In the genomic region with DNA sequence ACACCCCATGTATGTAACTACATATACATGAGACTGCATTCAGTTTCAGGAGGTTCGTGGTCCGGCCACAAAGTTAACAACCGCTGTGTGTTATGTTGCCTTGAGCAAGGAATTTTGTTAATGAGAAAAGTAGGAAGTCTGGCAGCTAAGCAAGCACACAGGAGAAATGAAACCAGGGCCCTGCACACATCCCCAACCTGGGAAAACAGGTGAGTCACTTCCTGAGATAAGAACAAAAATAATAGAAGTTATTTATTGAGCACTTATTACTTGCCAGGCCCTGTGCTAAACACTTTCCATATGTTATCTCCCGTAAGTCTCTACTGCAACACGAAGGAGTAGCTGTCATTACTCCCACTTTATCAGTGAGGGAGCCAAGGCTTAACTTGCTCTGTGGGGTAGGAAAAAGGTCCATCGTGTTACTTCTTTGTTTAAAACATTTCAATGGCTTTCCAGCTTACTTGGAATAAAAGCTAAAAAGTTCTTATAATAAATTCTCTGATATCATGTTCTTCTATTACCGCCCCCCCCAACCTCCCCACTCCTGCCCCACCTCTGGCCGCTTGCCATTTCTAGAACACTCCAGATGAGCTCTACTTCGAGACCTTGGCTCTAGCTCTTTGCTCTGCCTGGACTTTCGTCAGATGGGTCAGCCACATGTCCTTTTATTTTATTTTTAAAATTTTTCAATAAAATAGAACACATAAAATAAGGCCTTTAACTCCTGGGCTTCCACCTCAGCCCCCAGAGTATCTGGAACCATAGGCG, we compare ENCODE assay signal across 17 cellular contexts. TPM values are rescaled to one million over a fixed set of nuclear protein-coding genes. Genes with fewer than 3 reads are reported as not detected.
DNase-seq lines count a peak whose midpoint lies in the region; ATAC-seq, FAIRE-seq and TF ChIP-seq lines count a peak whose summit lies in the region.
"Had no signal": no experiment of that assay in that cellular context is flagged by ENCODE, and none has a peak within 500 bp of the region (broad histone marks: within the 10 kb centered on the region; RNA-seq: fewer than 3 reads in every experiment).

No MANE protein-coding gene starts in this region.

- TF ChIP-seq CTCF in hepatocyte (IDR thresholded peaks at IDR 0.05; ENCODE audit: poor library complexity) (no peak), uterus (IDR thresholded peaks at IDR 0.05) (no peak)

- 61% methylated on average over 11 of the region's 11 CpGs for WGBS in right cardiac atrium
- 61% methylated on average over 11 of the region's 11 CpGs for WGBS in hepatocyte (ENCODE audit: low lambda C conversion rate, missing lambda C conversion rate)

- H3K36me3 ChIP-seq in hepatocyte (replicated peaks; ENCODE audit: insufficient read depth, low read depth): no peaks in the 10 kb centered on the region
- no peaks in the 10 kb centered on the region for H3K36me3 ChIP-seq in uterus
- H3K36me3 ChIP-seq: esophagus squamous epithelium had no signal

- DNase-seq in right cardiac atrium (no peak), cardiac septum (ENCODE audit: low spot score) (no peak), UCSD-AML1 (lab: John Stamatoyannopoulos, UW; ENCODE audit: unreplicated experiment) (peak; percentile 15), hepatocyte (ENCODE audit: low spot score) (peak; percentile 35), uterus (peak; percentile 32 to 35), HuH-7.5 (ENCODE audit: low spot score) (no peak), urothelium cell line (ENCODE audit: low spot score) (no peak), GDM1 (lab: John Stamatoyannopoulos, UW) (no peak)
- DNase-seq: activated CD4-positive, alpha-beta memory T cell treated with anti-CD3 and anti-CD28 coated beads, Interleukin-2, amount 10 ng/mL, durations not matched to agents 7 days and 5 days; amygdala; cortex of kidney; esophagus squamous epithelium; NCI-H1092; NK-92 treated with Interleukin-12 subunit alpha and Interleukin-12 subunit beta, amount 100 ng/mL, for 24 hours; trophoblast cell had no signal

- intact Hi-C loops in right cardiac atrium (cut with DNase I): no loop called here
- intact Hi-C loops in cardiac septum (cut with DNase I): no loop called here
- intact Hi-C loops in uterus (cut with DNase I; ENCODE audit: low total_unique reads): no loop called here

- H3K79me2 ChIP-seq in hepatocyte: no peaks in the 10 kb centered on the region

- no peaks in the 10 kb centered on the region for H4K20me1 ChIP-seq in hepatocyte (ENCODE audit: insufficient read depth, poor library complexity, severe bottlenecking)

- ATAC-seq in right cardiac atrium: peak; percentile 61 to 94
- ATAC-seq: stimulated activated memory B cell treated with anti-CD40 and anti-IgM and Interleukin-4, amounts not matched to agents 10 μg/mL and 1 μg/mL and 100 μg/mL, for 72 hours had no signal

- H3K9me3 ChIP-seq in right cardiac atrium (ENCODE audit: control insufficient read depth, low read length) (no peaks in the 10 kb centered on the region), hepatocyte (ENCODE audit: low read depth) (no peaks in the 10 kb centered on the region), uterus (no peaks in the 10 kb centered on the region)

- H3K27ac ChIP-seq in right cardiac atrium (ENCODE audit: low read length): peak overlapping the region; percentile 58
- H3K27ac ChIP-seq in hepatocyte: peak overlapping the region; percentile 79
- H3K27ac ChIP-seq in uterus: peak overlapping the region; percentile 54 to 65

- peak overlapping the region; percentile 22 for H3K4me2 ChIP-seq in hepatocyte

- H2AFZ ChIP-seq in hepatocyte: no peak overlapping the region

- no peak for TF ChIP-seq POLR2A in uterus (IDR thresholded peaks at IDR 0.05)

- FAIRE-seq in urothelium cell line (lab: Jason Lieb, UNC): no peak

- H3K27me3 ChIP-seq in right cardiac atrium (ENCODE audit: control insufficient read depth, insufficient read depth) (no peaks in the 10 kb centered on the region), hepatocyte (no peaks in the 10 kb centered on the region), uterus (no peaks in the 10 kb centered on the region)
- H3K27me3 ChIP-seq: esophagus squamous epithelium had no signal

- H3K4me3 ChIP-seq in right cardiac atrium (ENCODE audit: low read length) (no peak overlapping the region), hepatocyte (no peak overlapping the region), uterus (no peak overlapping the region)
- H3K4me3 ChIP-seq: esophagus squamous epithelium had no signal

- H3K9me2 ChIP-seq in hepatocyte (replicated peaks; ENCODE audit: insufficient read depth): no peaks in the 10 kb centered on the region

- H3K4me1 ChIP-seq in right cardiac atrium (ENCODE audit: control insufficient read depth, insufficient read depth, low read length) (no peaks in the 10 kb centered on the region), hepatocyte (ENCODE audit: insufficient read depth) (no peaks in the 10 kb centered on the region), uterus (no peaks in the 10 kb centered on the region)

RNA-seq across cellular contexts. Expression of gene PLAC8, which starts 36.2 kb away (rescaled TPM):
- total RNA-seq in right cardiac atrium (1 to 10 TPM; 1.2 to 5.0 (median 3.0) TPM), cardiac septum (1.2 TPM), hepatocyte (16.6 and 24.4 TPM in 2 replicates), uterus (1 to 10 TPM in 2 of 4 donors, under 1 TPM in 1, not detected in 1; 0.51 to 6.3 (median 2.6) TPM)
- polyA plus RNA-seq in right cardiac atrium (1.6 TPM), hepatocyte (6.9 and 14.2 TPM in 2 replicates)
- total RNA-seq: SK-MEL-5 had no signal

Comparison
In these comparisons a context has a peak if more than half of its experiments do, and no peak if none do; other contexts are left out.
1. DNase-seq: peak in UCSD-AML1 (single experiment), hepatocyte (single experiment) and uterus (2 of 2); none in right cardiac atrium (0 of 3), cardiac septum (single experiment), HuH-7.5 (single experiment), urothelium cell line (single experiment) and GDM1 (single experiment).
2. Peak in every context shown above with its lines, with median percentiles within 50 percentile points of each other: H3K27ac ChIP-seq.